18 cellular contexts compared by ENCODE assay signal in the genomic region with DNA sequence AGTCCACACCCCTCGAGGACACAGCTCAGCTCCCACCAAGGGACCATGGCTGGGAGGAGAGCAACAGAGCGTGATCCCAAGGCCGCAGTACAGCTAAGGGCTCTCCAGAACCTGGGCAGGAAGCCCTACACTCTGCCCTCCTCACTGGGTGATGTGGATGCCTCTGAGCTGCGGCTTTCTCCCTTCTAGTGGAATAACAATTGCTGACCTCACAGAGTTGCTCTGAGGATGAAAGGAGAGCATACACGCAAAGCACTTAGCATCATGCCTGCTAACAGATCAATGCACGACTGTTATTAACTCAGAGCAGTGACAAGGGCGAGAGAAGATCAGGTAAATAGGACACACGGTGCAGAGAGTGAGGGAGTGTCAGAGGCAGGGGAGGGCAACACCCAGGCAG.
DNase-seq lines count a peak whose midpoint lies in the region; ATAC-seq and TF ChIP-seq lines count a peak whose summit lies in the region.
"Had no signal": no experiment of that assay in that cellular context is flagged by ENCODE, and none has a peak within 500 bp of the region (broad histone marks: within the 10 kb centered on the region; RNA-seq: fewer than 3 reads in every experiment).

No MANE protein-coding gene starts in this region.

- no peak overlapping the region for H3K4me2 ChIP-seq in DND-41 (ENCODE audit: insufficient read depth, low read length)
- no peak overlapping the region for H3K4me2 ChIP-seq in neural cell (ENCODE audit: low read length)

- peaks cover 82% of the 10 kb centered on the region for H3K4me1 Mint-ChIP-seq in activated CD4-positive, alpha-beta T cell treated with anti-CD3 and anti-CD28 coated beads, Interleukin-2, amount 10 ng/mL, durations not matched to agents 7 days and 5 days

- H3K79me2 ChIP-seq in DND-41 (ENCODE audit: insufficient read depth, low read length) (no peaks in the 10 kb centered on the region), neural cell (replicated peaks; ENCODE audit: insufficient read depth, low read length) (no peaks in the 10 kb centered on the region)

- H3K9me3 ChIP-seq in DND-41 (ENCODE audit: insufficient read depth, low read length, severe bottlenecking) (no peaks in the 10 kb centered on the region), neural cell (ENCODE audit: low read length) (no peaks in the 10 kb centered on the region)
- H3K9me3 ChIP-seq: MG63, ovary had no signal

- POLR2A ChIA-PET in activated CD4-positive, alpha-beta T cell treated with anti-CD3 and anti-CD28 coated beads, Interleukin-2, amount 10 ng/mL, durations not matched to agents 7 days and 5 days (lab: Charles Lee): no interaction called here

- ATAC-seq in DND-41 (ENCODE audit: insufficient read depth, low read depth) (no peak), HG03097 (IDR thresholded peaks at IDR 0.05; ENCODE audit: low FRiP score, unreplicated experiment) (no peak)
- ATAC-seq: foreskin keratinocyte had no signal

- no peaks in the 10 kb centered on the region for H3K27me3 Mint-ChIP-seq in activated CD4-positive, alpha-beta T cell treated with anti-CD3 and anti-CD28 coated beads, Interleukin-2, amount 10 ng/mL, durations not matched to agents 7 days and 5 days
- H3K27me3 Mint-ChIP-seq: memory B cell had no signal

- H3K27me3 ChIP-seq in DND-41 (ENCODE audit: insufficient read depth, low read length, poor library complexity) (no peaks in the 10 kb centered on the region), neural cell (ENCODE audit: insufficient read depth, low read depth, low read length) (no peaks in the 10 kb centered on the region)
- H3K27me3 ChIP-seq: foreskin keratinocyte, MG63, ovary had no signal

- H4K20me1 ChIP-seq in DND-41 (ENCODE audit: insufficient read depth, low read length) (no peaks in the 10 kb centered on the region), neural cell (ENCODE audit: insufficient read depth) (no peaks in the 10 kb centered on the region)

- H3K9me2 ChIP-seq in neural cell (ENCODE audit: insufficient read depth, low read length): no peaks in the 10 kb centered on the region

- H3K9me3 Mint-ChIP-seq in activated CD4-positive, alpha-beta T cell treated with anti-CD3 and anti-CD28 coated beads, Interleukin-2, amount 10 ng/mL, durations not matched to agents 7 days and 5 days: no peaks in the 10 kb centered on the region
- H3K9me3 Mint-ChIP-seq: memory B cell had no signal

- no peak for TF ChIP-seq CTCF in DND-41 (IDR thresholded peaks at IDR 0.05; ENCODE audit: borderline replicate concordance, extremely low read depth, low read length, poor library complexity, severe bottlenecking)
- TF ChIP-seq CTCF in neural cell (IDR thresholded peaks at IDR 0.05; ENCODE audit: poor library complexity, severe bottlenecking): no peak

- no peaks in the 10 kb centered on the region for H3F3A ChIP-seq in neural cell (ENCODE audit: insufficient read depth, low read length, poor library complexity, severe bottlenecking)

- CTCF ChIA-PET in activated CD4-positive, alpha-beta T cell treated with anti-CD3 and anti-CD28 coated beads, Interleukin-2, amount 10 ng/mL, durations not matched to agents 7 days and 5 days (lab: Charles Lee): interaction anchor here (0.6 to 5.1 kb wide), 8 partner anchors 9 to 1942 kb away, joined by 3 to 22 read pairs (median 4); no protein-coding TSS in a partner anchor

- TF ChIP-seq RAD21 in neural cell (conservative IDR thresholded peaks at IDR 0.05): no peak

- H3K36me3 Mint-ChIP-seq in activated CD4-positive, alpha-beta T cell treated with anti-CD3 and anti-CD28 coated beads, Interleukin-2, amount 10 ng/mL, durations not matched to agents 7 days and 5 days (ENCODE audit: low read depth): peaks cover 5% of the 10 kb centered on the region
- H3K36me3 Mint-ChIP-seq: memory B cell had no signal

- TF ChIP-seq EP300 in neural cell (conservative IDR thresholded peaks at IDR 0.05; ENCODE audit: poor library complexity, severe bottlenecking): peak; percentile 72

- H2AFZ ChIP-seq in DND-41 (ENCODE audit: low read depth, low read length) (no peak overlapping the region), neural cell (ENCODE audit: low read depth, low read length) (no peak overlapping the region)

- H3K36me3 ChIP-seq in DND-41 (ENCODE audit: insufficient read depth, low read length): no peaks in the 10 kb centered on the region
- H3K36me3 ChIP-seq in neural cell (ENCODE audit: insufficient read depth, low read length): no peaks in the 10 kb centered on the region
- H3K36me3 ChIP-seq: MG63, ovary had no signal

- no peak for DNase-seq in activated CD4-positive, alpha-beta T cell treated with anti-CD3 and anti-CD28 coated beads, Interleukin-2, amount 10 ng/mL, durations not matched to agents 7 days and 5 days
- DNase-seq in activated CD4-positive, alpha-beta T cell treated with anti-CD3 and anti-CD28 coated beads for 1 hour: no peak
- DNase-seq in DND-41: no peak
- DNase-seq in astrocyte of the hippocampus (ENCODE audit: low read depth, low spot score): peak; percentile 45
- DNase-seq in activated gamma-delta T cell treated with Interleukin-2 at 50 U/mL for 16 hours: no peak
- DNase-seq in GM19238 (ENCODE audit: insufficient read length, low spot score): no peak
- DNase-seq: activated CD8-positive, alpha-beta memory T cell treated with anti-CD3 and anti-CD28 coated beads, Interleukin-2, amount 50 U/mL, for 48 hours; cerebellar nuclear complex; foreskin keratinocyte; GOT3; MG63; NCI-H2081 treated with DMSO at 0.1 percent for 48 hours; ovary; stimulated activated CD4-positive, alpha-beta T cell treated with anti-CD3 and anti-CD28 coated beads, Interleukin-4, amount 100 ng/mL, for 4 hours had no signal

- peak overlapping the region; percentile 1 for H3K27ac Mint-ChIP-seq in activated CD4-positive, alpha-beta T cell treated with anti-CD3 and anti-CD28 coated beads, Interleukin-2, amount 10 ng/mL, durations not matched to agents 7 days and 5 days
- H3K27ac Mint-ChIP-seq: memory B cell had no signal

- H3K4me3 ChIP-seq in DND-41 (ENCODE audit: low read depth in 1 of 2, low read length in 2 of 2) (no peak overlapping the region), neural cell (ENCODE audit: low read length) (no peak overlapping the region)
- H3K4me3 ChIP-seq: MG63, ovary, SK-N-MC had no signal

- H3K27ac ChIP-seq in DND-41 (ENCODE audit: low read length) (peak overlapping the region; percentile 55), neural cell (ENCODE audit: low read length) (peak overlapping the region; percentile 43)
- H3K27ac ChIP-seq: foreskin keratinocyte, ovary, SK-N-MC had no signal

- H3K9ac ChIP-seq in DND-41 (ENCODE audit: low read depth, low read length) (no peak overlapping the region), neural cell (ENCODE audit: low read length) (peak overlapping the region; percentile 13)

- peaks cover 21% of the 10 kb centered on the region for H3K4me1 ChIP-seq in DND-41 (ENCODE audit: insufficient read depth, low read length)
- H3K4me1 ChIP-seq: foreskin keratinocyte had no signal

- no peak overlapping the region for H3K4me3 Mint-ChIP-seq in activated CD4-positive, alpha-beta T cell treated with anti-CD3 and anti-CD28 coated beads, Interleukin-2, amount 10 ng/mL, durations not matched to agents 7 days and 5 days
- H3K4me3 Mint-ChIP-seq: memory B cell had no signal

TF ChIP-seq in neural cell, 6 proteins besides CTCF, POLR2A, EP300 and RAD21:
- TF ChIP-seq POLR2AphosphoS5 (IDR thresholded peaks at IDR 0.05) (peak; percentile 89), TAF1 (IDR thresholded peaks at IDR 0.05; ENCODE audit: low read depth) (no peak), EZH2 (IDR thresholded peaks at IDR 0.05; ENCODE audit: borderline replicate concordance, insufficient read depth, low read length, poor library complexity, severe bottlenecking) (no peak)
- TF ChIP-seq, protein P1, sequence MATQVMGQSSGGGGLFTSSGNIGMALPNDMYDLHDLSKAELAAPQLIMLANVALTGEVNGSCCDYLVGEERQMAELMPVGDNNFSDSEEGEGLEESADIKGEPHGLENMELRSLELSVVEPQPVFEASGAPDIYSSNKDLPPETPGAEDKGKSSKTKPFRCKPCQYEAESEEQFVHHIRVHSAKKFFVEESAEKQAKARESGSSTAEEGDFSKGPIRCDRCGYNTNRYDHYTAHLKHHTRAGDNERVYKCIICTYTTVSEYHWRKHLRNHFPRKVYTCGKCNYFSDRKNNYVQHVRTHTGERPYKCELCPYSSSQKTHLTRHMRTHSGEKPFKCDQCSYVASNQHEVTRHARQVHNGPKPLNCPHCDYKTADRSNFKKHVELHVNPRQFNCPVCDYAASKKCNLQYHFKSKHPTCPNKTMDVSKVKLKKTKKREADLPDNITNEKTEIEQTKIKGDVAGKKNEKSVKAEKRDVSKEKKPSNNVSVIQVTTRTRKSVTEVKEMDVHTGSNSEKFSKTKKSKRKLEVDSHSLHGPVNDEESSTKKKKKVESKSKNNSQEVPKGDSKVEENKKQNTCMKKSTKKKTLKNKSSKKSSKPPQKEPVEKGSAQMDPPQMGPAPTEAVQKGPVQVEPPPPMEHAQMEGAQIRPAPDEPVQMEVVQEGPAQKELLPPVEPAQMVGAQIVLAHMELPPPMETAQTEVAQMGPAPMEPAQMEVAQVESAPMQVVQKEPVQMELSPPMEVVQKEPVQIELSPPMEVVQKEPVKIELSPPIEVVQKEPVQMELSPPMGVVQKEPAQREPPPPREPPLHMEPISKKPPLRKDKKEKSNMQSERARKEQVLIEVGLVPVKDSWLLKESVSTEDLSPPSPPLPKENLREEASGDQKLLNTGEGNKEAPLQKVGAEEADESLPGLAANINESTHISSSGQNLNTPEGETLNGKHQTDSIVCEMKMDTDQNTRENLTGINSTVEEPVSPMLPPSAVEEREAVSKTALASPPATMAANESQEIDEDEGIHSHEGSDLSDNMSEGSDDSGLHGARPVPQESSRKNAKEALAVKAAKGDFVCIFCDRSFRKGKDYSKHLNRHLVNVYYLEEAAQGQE (IDR thresholded peaks at IDR 0.05; ENCODE audit: borderline replicate concordance): no peak
